9 cellular contexts compared by ENCODE assay signal in the genomic region with DNA sequence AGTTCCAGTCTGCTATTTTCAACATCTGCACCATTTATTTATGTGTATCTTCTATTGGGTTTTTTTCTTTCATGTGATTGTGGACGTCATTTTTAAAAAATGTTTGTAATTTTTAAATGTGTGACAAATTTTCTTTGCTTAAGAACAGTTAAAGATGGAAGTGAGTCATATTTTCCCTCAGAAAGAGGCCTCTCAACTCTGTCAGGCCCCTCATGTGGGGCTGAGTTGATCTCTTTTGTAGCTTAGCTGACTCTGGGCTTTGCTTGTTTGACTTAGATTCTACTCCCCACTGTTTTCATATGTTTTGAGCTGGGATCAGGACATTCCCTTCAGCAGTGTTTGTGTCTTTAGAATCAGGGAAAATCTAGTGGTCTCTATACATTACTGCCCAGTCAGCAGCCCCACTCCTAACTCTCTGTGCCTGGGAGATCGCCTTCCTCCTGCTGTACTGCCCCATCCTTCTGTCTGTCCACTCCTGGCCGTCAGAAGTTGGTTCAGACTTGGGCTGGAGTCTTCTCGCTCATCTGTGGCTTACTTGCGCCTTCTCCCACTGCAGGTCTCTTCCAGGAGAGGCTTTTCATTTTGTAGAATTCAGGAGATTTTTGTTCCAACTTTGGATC.
A peak's percentile ranks its signal among the peaks of the same experiment; 100 is the strongest.
DNase-seq lines count a peak whose midpoint lies in the region; ATAC-seq, FAIRE-seq and TF ChIP-seq lines count a peak whose summit lies in the region.
"Had no signal": no experiment of that assay in that cellular context is flagged by ENCODE, and none has a peak within 500 bp of the region (broad histone marks: within the 10 kb centered on the region; RNA-seq: fewer than 3 reads in every experiment).

No MANE protein-coding gene starts in this region.

- no peak overlapping the region for H3K4me3 ChIP-seq in retinal pigment epithelial cell (ENCODE audit: low read length)
- H3K4me3 ChIP-seq in WERI-Rb-1 (ENCODE audit: low read depth, low read length): no peak overlapping the region
- no peak overlapping the region for H3K4me3 ChIP-seq in body of pancreas

- DNase-seq in activated CD4-positive, CD25-positive, alpha-beta regulatory T cell (lab: John Stamatoyannopoulos, UW): no peak
- peak; percentile 61 for DNase-seq in RPMI7951 (ENCODE audit: low read depth)
- DNase-seq in effector memory CD8-positive, alpha-beta T cell: no peak
- DNase-seq in retinal pigment epithelial cell (ENCODE audit: low read depth): peak; percentile 56
- no peak for DNase-seq in WERI-Rb-1
- no peak for DNase-seq in body of pancreas
- DNase-seq in D721Med (ENCODE audit: insufficient read length, low spot score): no peak
- DNase-seq: AML-193 had no signal

- no peaks in the 10 kb centered on the region for H3K9me3 ChIP-seq in WERI-Rb-1 (ENCODE audit: severe bottlenecking)
- H3K9me3 ChIP-seq in body of pancreas: no peaks in the 10 kb centered on the region

- H3K27ac ChIP-seq in WERI-Rb-1: no peak overlapping the region
- H3K27ac ChIP-seq in body of pancreas: no peak overlapping the region

- H3K36me3 Mint-ChIP-seq in effector memory CD8-positive, alpha-beta T cell (ENCODE audit: insufficient read depth): peaks cover 19% of the 10 kb centered on the region

- peak; percentile 83 to 93 for ATAC-seq in activated CD4-positive, CD25-positive, alpha-beta regulatory T cell treated with anti-CD3 and anti-CD28 coated beads, Interleukin-2, amount 50 U/mL, for 24 hours
- no peak for ATAC-seq in effector memory CD8-positive, alpha-beta T cell (replicated peaks)
- no peak for ATAC-seq in body of pancreas

- no peak for TF ChIP-seq POLR2A in body of pancreas (IDR thresholded peaks at IDR 0.05)

- no peak overlapping the region for H3K4me3 Mint-ChIP-seq in effector memory CD8-positive, alpha-beta T cell

- no peaks in the 10 kb centered on the region for H3K9me3 Mint-ChIP-seq in effector memory CD8-positive, alpha-beta T cell

- H3K4me1 ChIP-seq in body of pancreas: no peaks in the 10 kb centered on the region

- H3K27me3 ChIP-seq in WERI-Rb-1 (ENCODE audit: insufficient read depth, low read depth, severe bottlenecking) (no peaks in the 10 kb centered on the region), body of pancreas (no peaks in the 10 kb centered on the region)

- intact Hi-C loops in body of pancreas (cut with DNase I): no loop called here

- no peak for TF ChIP-seq CTCF in retinal pigment epithelial cell (conservative IDR thresholded peaks at IDR 0.05; ENCODE audit: low read depth, low read length)
- TF ChIP-seq CTCF in WERI-Rb-1 (IDR thresholded peaks at IDR 0.05; ENCODE audit: low read depth, low read length): no peak
- no peak for TF ChIP-seq CTCF in body of pancreas (IDR thresholded peaks at IDR 0.05)
- TF ChIP-seq CTCF in D721Med (IDR thresholded peaks at IDR 0.05; ENCODE audit: insufficient read depth, missing control alignments): no peak

- peaks cover 76% of the 10 kb centered on the region for H3K36me3 ChIP-seq in WERI-Rb-1
- H3K36me3 ChIP-seq in body of pancreas (replicated peaks in 1 of 2; ENCODE audit: insufficient read depth in 1 of 2, low read depth in 2 of 2): peaks cover 0 to 31% of the 10 kb centered on the region in 2 donors

- H3K27me3 Mint-ChIP-seq in effector memory CD8-positive, alpha-beta T cell: no peaks in the 10 kb centered on the region

- peak overlapping the region; percentile 11 to 75 for H3K27ac Mint-ChIP-seq in effector memory CD8-positive, alpha-beta T cell

- peaks cover 13 to 27% of the 10 kb centered on the region in 2 donors for H3K4me1 Mint-ChIP-seq in effector memory CD8-positive, alpha-beta T cell (ENCODE audit: low read depth in 2 of 2)

- 96 to 98% methylated on average over 5 of the region's 5 CpGs for WGBS in body of pancreas, 2 donors

- FAIRE-seq in D721Med (lab: Jason Lieb, UNC): no peak

Comparison
In these comparisons a context has a peak if more than half of its experiments do, and no peak if none do; other contexts are left out.
1. ATAC-seq: peak in activated CD4-positive, CD25-positive, alpha-beta regulatory T cell treated with anti-CD3 and anti-CD28 coated beads, Interleukin-2, amount 50 U/mL, for 24 hours (2 of 2); none in effector memory CD8-positive, alpha-beta T cell (single experiment) and body of pancreas (single experiment).
2. DNase-seq: peak in RPMI7951 (single experiment) and retinal pigment epithelial cell (single experiment); none in activated CD4-positive, CD25-positive, alpha-beta regulatory T cell (0 of 4), effector memory CD8-positive, alpha-beta T cell (0 of 3), WERI-Rb-1 (single experiment), body of pancreas (0 of 4) and D721Med (single experiment).